ENCODE assay signal across 8 cellular contexts in the genomic region with DNA sequence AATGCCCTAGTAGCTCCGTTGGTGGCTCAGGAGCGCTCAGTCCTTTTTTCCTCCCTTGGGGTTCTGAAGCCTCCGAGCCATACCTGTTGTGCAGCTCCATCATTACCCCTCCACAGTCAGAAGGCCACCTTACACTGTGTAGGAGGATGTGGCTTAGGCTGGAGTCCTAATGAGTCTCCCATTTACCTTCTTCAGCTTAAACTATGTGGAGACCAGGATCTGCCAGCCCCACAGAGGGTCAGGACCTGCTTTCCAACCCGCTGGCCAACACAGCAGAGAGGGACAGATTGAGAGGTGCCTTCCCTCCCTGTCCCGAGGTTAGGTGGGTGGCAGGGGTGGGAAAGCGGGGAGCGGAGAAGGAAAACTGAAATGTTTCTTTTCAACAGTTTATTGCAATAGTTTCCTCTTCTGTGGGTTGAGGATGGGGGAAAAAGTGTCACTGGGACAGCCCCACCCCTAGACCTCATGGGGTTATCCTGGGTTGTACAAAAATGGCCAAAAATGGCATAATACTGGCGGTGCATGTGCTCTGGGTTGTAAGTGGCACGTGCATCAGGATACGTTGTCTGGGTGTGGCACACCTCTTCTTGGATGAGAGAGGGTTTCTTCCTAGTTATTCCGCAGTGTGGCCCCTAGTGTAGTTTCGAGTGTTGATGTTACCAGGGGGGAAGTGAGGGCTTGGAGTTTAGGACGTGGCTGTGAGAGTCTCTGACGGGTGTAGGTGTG. TPM values are rescaled to one million over a fixed set of nuclear protein-coding genes. Genes with fewer than 3 reads are reported as not detected.
DNase-seq lines count a peak whose midpoint lies in the region; ATAC-seq and TF ChIP-seq lines count a peak whose summit lies in the region.

No MANE protein-coding gene starts in this region.

- H3K9me3 ChIP-seq in lower lobe of right lung (no peaks in the 10 kb centered on the region), tibial nerve (no peaks in the 10 kb centered on the region)

- no peaks in the 10 kb centered on the region for H3K27me3 ChIP-seq in lower lobe of right lung (ENCODE audit: low read depth)
- no peaks in the 10 kb centered on the region for H3K27me3 ChIP-seq in tibial nerve

- TF ChIP-seq EP300 in tibial nerve (IDR thresholded peaks at IDR 0.05): no peak

- H3K4me1 Mint-ChIP-seq in activated T-helper 2 cell treated with anti-CD3 and anti-CD28 coated beads, Interferon-gamma antibody, Interleukin-2, Interleukin-4, amounts not matched to agents 10 μg/mL and 5 μg/mL and 100 μg/mL, durations not matched to agents 14 hours and 24 hours and 36 hours (ENCODE audit: low read depth): peaks cover 78% of the 10 kb centered on the region

- no peaks in the 10 kb centered on the region for H3K9me3 Mint-ChIP-seq in activated T-helper 2 cell treated with anti-CD3 and anti-CD28 coated beads, Interferon-gamma antibody, Interleukin-2, Interleukin-4, amounts not matched to agents 10 μg/mL and 5 μg/mL and 100 μg/mL, durations not matched to agents 14 hours and 24 hours and 36 hours

- no peak for TF ChIP-seq POLR2A in tibial nerve (IDR thresholded peaks at IDR 0.05)

- H3K27ac ChIP-seq in lower lobe of right lung (peak overlapping the region; percentile 76), tibial nerve (peak overlapping the region in 3 of 4 donors; percentile 18 to 70 (median 34))

- peaks cover 89% of the 10 kb centered on the region for H3K4me1 ChIP-seq in lower lobe of right lung
- H3K4me1 ChIP-seq in tibial nerve: peaks cover 0 to 76% (median 57%) of the 10 kb centered on the region in 4 donors

- peak overlapping the region; percentile 54 for H3K4me3 Mint-ChIP-seq in activated T-helper 2 cell treated with anti-CD3 and anti-CD28 coated beads, Interferon-gamma antibody, Interleukin-2, Interleukin-4, amounts not matched to agents 10 μg/mL and 5 μg/mL and 100 μg/mL, durations not matched to agents 14 hours and 24 hours and 36 hours (ENCODE audit: low read depth)

- H3K27me3 Mint-ChIP-seq in activated T-helper 2 cell treated with anti-CD3 and anti-CD28 coated beads, Interferon-gamma antibody, Interleukin-2, Interleukin-4, amounts not matched to agents 10 μg/mL and 5 μg/mL and 100 μg/mL, durations not matched to agents 14 hours and 24 hours and 36 hours (ENCODE audit: low read depth): no peaks in the 10 kb centered on the region

- H3K4me3 ChIP-seq in lower lobe of right lung (peak overlapping the region; percentile 11), tibial nerve (no peak overlapping the region)

- H3K36me3 ChIP-seq in lower lobe of right lung (peaks cover 24% of the 10 kb centered on the region), tibial nerve (peaks cover 0 to 19% (median 0%) of the 10 kb centered on the region in 3 donors)

- peak; percentile 16 for DNase-seq in activated T-cell treated with anti-CD3 and anti-CD28 coated beads, Interleukin-2, amount 50 U/mL, for 1 hour
- DNase-seq in activated T-cell treated with anti-CD3 and anti-CD28 coated beads for 4 hours: no peak
- DNase-seq in activated T-helper 2 cell treated with anti-CD3 and anti-CD28 coated beads, Interferon-gamma antibody, Interleukin-2, Interleukin-4, amounts not matched to agents 10 μg/mL and 5 μg/mL and 100 μg/mL, durations not matched to agents 14 hours and 24 hours and 36 hours (ENCODE audit: low spot score): no peak
- no peak for DNase-seq in lower lobe of right lung
- no peak for DNase-seq in tibial nerve (ENCODE audit: low spot score in 2 of 2)
- DNase-seq in stimulated activated CD4-positive, alpha-beta T cell treated with anti-CD3 and anti-CD28 coated beads, Interleukin-2, amount 100 ng/mL, for 48 hours: no peak
- no peak for DNase-seq in NCI-H510A (lab: John Stamatoyannopoulos, UW)

- H3K36me3 Mint-ChIP-seq in activated T-helper 2 cell treated with anti-CD3 and anti-CD28 coated beads, Interferon-gamma antibody, Interleukin-2, Interleukin-4, amounts not matched to agents 10 μg/mL and 5 μg/mL and 100 μg/mL, durations not matched to agents 14 hours and 24 hours and 36 hours (ENCODE audit: low read depth): peaks cover 43% of the 10 kb centered on the region

- no peak for TF ChIP-seq CTCF in lower lobe of right lung (IDR thresholded peaks at IDR 0.05)
- no peak for TF ChIP-seq CTCF in tibial nerve (IDR thresholded peaks at IDR 0.05)

- intact Hi-C loops in activated T-helper 2 cell treated with anti-CD3 and anti-CD28 coated beads, Interferon-gamma antibody, Interleukin-2, Interleukin-4, amounts not matched to agents 10 μg/mL and 5 μg/mL and 100 μg/mL, durations not matched to agents 14 hours and 24 hours and 36 hours (cut with micrococcal nuclease): loop anchor here (1.0 to 2.0 kb wide), 2 partner anchors 13 kb away; no protein-coding TSS in a partner anchor
- intact Hi-C loops in lower lobe of right lung (cut with DNase I): no loop called here

- H3K27ac Mint-ChIP-seq in activated T-helper 2 cell treated with anti-CD3 and anti-CD28 coated beads, Interferon-gamma antibody, Interleukin-2, Interleukin-4, amounts not matched to agents 10 μg/mL and 5 μg/mL and 100 μg/mL, durations not matched to agents 14 hours and 24 hours and 36 hours: peak overlapping the region; percentile 93

- WGBS in tibial nerve, 2 donors: 62 to 77% methylated on average over 14 of the region's 14 CpGs

- ATAC-seq in lower lobe of right lung: peak; percentile 13 to 59
- no peak for ATAC-seq in HG03139 (IDR thresholded peaks at IDR 0.05; ENCODE audit: unreplicated experiment)

RNA-seq across cellular contexts. Expression of a gene that starts 31.5 kb away (rescaled TPM):
- 45.4 and 51.1 TPM in 2 replicates for total RNA-seq in activated T-helper 2 cell treated with anti-CD3 and anti-CD28 coated beads, Interferon-gamma antibody, Interleukin-2, Interleukin-4, amounts not matched to agents 10 μg/mL and 5 μg/mL and 100 μg/mL, durations not matched to agents 14 hours and 24 hours and 36 hours
- total RNA-seq in lower lobe of right lung: 169 TPM
- 100 to 1,000 TPM; 123 to 163 (median 150) TPM for total RNA-seq in tibial nerve

RNA-seq across cellular contexts. Expression of a gene that starts 52.1 kb away (rescaled TPM):
- 0.05 TPM in 1 of 2 replicates, not detected in the other for total RNA-seq in activated T-helper 2 cell treated with anti-CD3 and anti-CD28 coated beads, Interferon-gamma antibody, Interleukin-2, Interleukin-4, amounts not matched to agents 10 μg/mL and 5 μg/mL and 100 μg/mL, durations not matched to agents 14 hours and 24 hours and 36 hours
- total RNA-seq in lower lobe of right lung (1.4 TPM), tibial nerve (not detected)
